ENCODE assay signal across 10 cellular contexts in genomic region chr15:38651328-38652038, GRCh38.
DNase-seq lines count a peak whose midpoint lies in the region; ATAC-seq and TF ChIP-seq lines count a peak whose summit lies in the region.
"Had no signal": no experiment of that assay in that cellular context is flagged by ENCODE, and none has a peak within 500 bp of the region (broad histone marks: within the 10 kb centered on the region; RNA-seq: fewer than 3 reads in every experiment).

No MANE protein-coding gene starts in this region.

- peak overlapping the region; percentile 83 for H3K27ac ChIP-seq in thymus (ENCODE audit: low read depth)

- H3K4me1 ChIP-seq in thymus (ENCODE audit: control insufficient read depth, insufficient read depth, low read length), result peaks cover 43% of the 10 kb centered on the region

- H3K27me3 ChIP-seq in thymus (ENCODE audit: control insufficient read depth, insufficient read depth), result no peaks in the 10 kb centered on the region

- H3K4me3 ChIP-seq in epithelial cell of esophagus (ENCODE audit: low read length), result no peak overlapping the region
- peak overlapping the region; percentile 14 for H3K4me3 ChIP-seq in thymus (ENCODE audit: low read length)
- H3K4me3 ChIP-seq: smooth muscle cell had no signal

- TF ChIP-seq CTCF in epithelial cell of esophagus (IDR thresholded peaks at IDR 0.05; ENCODE audit: insufficient read depth, low read depth, low read length, missing control alignments), result no peak

- ATAC-seq in HG02588 (IDR thresholded peaks at IDR 0.05; ENCODE audit: unreplicated experiment), result no peak
- ATAC-seq in HG02623 (IDR thresholded peaks at IDR 0.05; ENCODE audit: unreplicated experiment), result no peak

- H3K9me3 ChIP-seq in thymus (ENCODE audit: control insufficient read depth), result no peaks in the 10 kb centered on the region

- H3K36me3 ChIP-seq in thymus (ENCODE audit: control insufficient read depth, insufficient read depth), result no peaks in the 10 kb centered on the region

- DNase-seq in activated gamma-delta T cell treated with Interleukin-2 at 50 U/mL for 16 hours, result peak; percentile 58
- DNase-seq in activated gamma-delta T cell (lab: John Stamatoyannopoulos, UW), result no peak
- DNase-seq in activated CD4-positive, alpha-beta T cell treated with anti-CD3 and anti-CD28 coated beads for 48 hours, result peak; percentile 54
- DNase-seq in epithelial cell of esophagus (ENCODE audit: low read depth), result peak; percentile 50
- no peak for DNase-seq in NCI-H345 (lab: John Stamatoyannopoulos, UW)
- DNase-seq: kidney had no signal

- 4% methylated on average over 11 of the region's 11 CpGs for WGBS in thymus

Comparison
In these comparisons a context has a peak if more than half of its experiments do, and no peak if none do; other contexts are left out.
1. DNase-seq: peak in activated gamma-delta T cell treated with Interleukin-2 at 50 U/mL for 16 hours (single experiment), activated CD4-positive, alpha-beta T cell treated with anti-CD3 and anti-CD28 coated beads for 48 hours (single experiment) and epithelial cell of esophagus (single experiment); none in activated gamma-delta T cell (single experiment) and NCI-H345 (single experiment).